In genomic region chr2:160566717-160567116, GRCh38 we compare ENCODE assay signal across 17 cellular contexts.
A peak's percentile ranks its signal among the peaks of the same experiment; 100 is the strongest.
DNase-seq lines count a peak whose midpoint lies in the region; ATAC-seq, FAIRE-seq and TF ChIP-seq lines count a peak whose summit lies in the region.
"Had no signal": no experiment of that assay in that cellular context is flagged by ENCODE, and none has a peak within 500 bp of the region (broad histone marks: within the 10 kb centered on the region; RNA-seq: fewer than 3 reads in every experiment).

No MANE protein-coding gene starts in this region.

- no peak for FAIRE-seq in GM19239 (lab: Jason Lieb, UNC)

- H3K9me3 ChIP-seq in left ventricle myocardium inferior (replicated peaks) (no peaks in the 10 kb centered on the region), upper lobe of right lung (no peaks in the 10 kb centered on the region)
- H3K9me3 ChIP-seq: thoracic aorta had no signal

- no peaks in the 10 kb centered on the region for H3K27me3 ChIP-seq in left ventricle myocardium inferior (ENCODE audit: low read depth)
- no peaks in the 10 kb centered on the region for H3K27me3 ChIP-seq in upper lobe of right lung
- H3K27me3 ChIP-seq: heart left ventricle had no signal

- H3K27ac ChIP-seq in left ventricle myocardium inferior (replicated peaks) (no peak overlapping the region), upper lobe of right lung (no peak overlapping the region)
- H3K27ac ChIP-seq: KMS-11, thoracic aorta had no signal

- no peak overlapping the region for H3K4me3 ChIP-seq in left ventricle myocardium inferior
- H3K4me3 ChIP-seq in upper lobe of right lung, result no peak overlapping the region
- H3K4me3 ChIP-seq: heart left ventricle, thoracic aorta had no signal

- intact Hi-C loops in left cardiac atrium (cut with DNase I), result no loop called here
- intact Hi-C loops in left ventricle myocardium inferior (cut with micrococcal nuclease), result no loop called here
- intact Hi-C loops in upper lobe of right lung (cut with DNase I), result no loop called here

- ATAC-seq in left cardiac atrium (peak; percentile 41 to 50), upper lobe of right lung (peak; percentile 66)

- no peak for TF ChIP-seq CTCF in left ventricle myocardium inferior (IDR thresholded peaks at IDR 0.05; ENCODE audit: borderline replicate concordance)
- TF ChIP-seq CTCF in upper lobe of right lung (IDR thresholded peaks at IDR 0.05), result no peak

- no peak for DNase-seq in left cardiac atrium
- DNase-seq in left ventricle myocardium inferior, result no peak
- DNase-seq in SKM-1 treated with dmso at 0.1 percent for 144 hours (lab: John Stamatoyannopoulos, UW; ENCODE audit: unreplicated experiment), result peak; percentile 85
- peak; percentile 76 for DNase-seq in iris pigment epithelial cell (ENCODE audit: low read depth)
- DNase-seq in upper lobe of right lung, result no peak
- DNase-seq in NCI-H1417 (lab: John Stamatoyannopoulos, UW), result no peak
- no peak for DNase-seq in GM19239 (ENCODE audit: insufficient read length, low spot score)
- no peak for DNase-seq in stimulated activated CD4-positive, alpha-beta T cell treated with anti-CD3 and anti-CD28 coated beads, Interleukin-1b, Interleukin-23, amount 100 ng/mL, for 48 hours
- DNase-seq: activated CD4-positive, CD25-positive, alpha-beta regulatory T cell treated with anti-CD3 and anti-CD28 coated beads, Interleukin-2, amount 50 U/mL, for 72 hours; activated CD8-positive, alpha-beta memory T cell treated with anti-CD3 and anti-CD28 coated beads, Interleukin-2, amount 50 U/mL, for 48 hours; heart left ventricle; NCI-H1694; NCI-H524 treated with DMSO at 0.1 percent for 48 hours; posterior cingulate gyrus; T-helper 1 cell had no signal

- no peaks in the 10 kb centered on the region for H3K36me3 ChIP-seq in left ventricle myocardium inferior
- no peaks in the 10 kb centered on the region for H3K36me3 ChIP-seq in upper lobe of right lung
- H3K36me3 ChIP-seq: heart left ventricle, thoracic aorta had no signal

- peaks cover 3% of the 10 kb centered on the region for H3K4me1 ChIP-seq in left ventricle myocardium inferior
- peaks cover 10% of the 10 kb centered on the region for H3K4me1 ChIP-seq in upper lobe of right lung

Comparison
In these comparisons a context has a peak if more than half of its experiments do, and no peak if none do; other contexts are left out.
1. DNase-seq: peak in SKM-1 treated with dmso at 0.1 percent for 144 hours (single experiment) and iris pigment epithelial cell (single experiment); none in left cardiac atrium (single experiment), left ventricle myocardium inferior (single experiment), upper lobe of right lung (single experiment), NCI-H1417 (0 of 3), GM19239 (single experiment) and stimulated activated CD4-positive, alpha-beta T cell treated with anti-CD3 and anti-CD28 coated beads, Interleukin-1b, Interleukin-23, amount 100 ng/mL, for 48 hours (single experiment).